In the genomic region with DNA sequence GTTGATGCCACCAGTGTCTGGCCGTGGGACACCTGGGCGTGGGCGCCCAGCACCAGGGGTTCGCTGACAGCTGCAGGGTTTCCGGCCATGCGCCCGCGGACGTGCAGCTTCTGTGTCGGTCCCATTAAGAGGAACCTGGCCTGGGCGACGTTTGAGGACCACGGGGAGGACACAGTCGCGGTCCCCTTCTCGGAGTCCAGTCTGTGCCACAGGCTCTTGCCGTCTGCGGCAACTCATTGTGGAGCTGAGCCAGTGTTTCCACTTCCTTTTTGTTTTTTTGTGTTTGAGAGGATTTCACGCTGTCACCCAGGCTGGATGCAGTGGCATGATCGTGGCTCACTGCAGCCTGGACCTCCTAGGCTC, we compare ENCODE assay signal across 12 cellular contexts. TPM values are rescaled to one million over a fixed set of nuclear protein-coding genes. Genes with fewer than 3 reads are reported as not detected.
DNase-seq lines count a peak whose midpoint lies in the region; ATAC-seq and TF ChIP-seq lines count a peak whose summit lies in the region.
"Had no signal": no experiment of that assay in that cellular context is flagged by ENCODE, and none has a peak within 500 bp of the region (broad histone marks: within the 10 kb centered on the region; RNA-seq: fewer than 3 reads in every experiment).

No MANE protein-coding gene starts in this region.

- peak overlapping the region; percentile 30; the same call in 1 of the 2 replicates for H3K4me2 ChIP-seq in PC-9

- no peaks in the 10 kb centered on the region for H3K9me3 ChIP-seq in PC-9 (ENCODE audit: insufficient read depth, low read depth)

- H3F3A ChIP-seq in PC-9 (ENCODE audit: insufficient read depth, low read depth): no peaks in the 10 kb centered on the region; the same call in 1 of the 2 replicates

- H2AFZ ChIP-seq in PC-9: no peak overlapping the region

- H3K4me3 ChIP-seq in PC-9: no peak overlapping the region

- H3K4me1 ChIP-seq in PC-9 (replicated peaks; ENCODE audit: insufficient read depth): peaks cover 7% of the 10 kb centered on the region

- H3K79me2 ChIP-seq in PC-9 (ENCODE audit: low read depth): peaks cover 27% of the 10 kb centered on the region

- BruUV-seq in PC-9 (replicated peaks; lab: Mats Ljungman, UMichigan): TSS peak; percentile 50

- peaks cover 5% of the 10 kb centered on the region for H3K4me1 Mint-ChIP-seq in activated T-cell treated with anti-CD3 and anti-CD28 coated beads, Interleukin-2, amount 50 U/mL, for 4 hours (ENCODE audit: low read depth)

- H3K9me2 ChIP-seq in PC-9 (ENCODE audit: insufficient read depth): no peaks in the 10 kb centered on the region

- peaks cover 7% of the 10 kb centered on the region for H3K36me3 Mint-ChIP-seq in activated T-cell treated with anti-CD3 and anti-CD28 coated beads, Interleukin-2, amount 50 U/mL, for 4 hours (ENCODE audit: insufficient read depth)

- no peaks in the 10 kb centered on the region for H3K27me3 ChIP-seq in PC-9 (ENCODE audit: insufficient read depth, low read depth)

- H3K27ac ChIP-seq in PC-9: no peak overlapping the region

- H3K27me3 Mint-ChIP-seq in activated T-cell treated with anti-CD3 and anti-CD28 coated beads, Interleukin-2, amount 50 U/mL, for 4 hours (ENCODE audit: low read depth): peaks cover 6% of the 10 kb centered on the region

- CTCF ChIA-PET in PC-9 (lab: Charles Lee): no interaction called here

- H3K4me3 Mint-ChIP-seq in activated T-cell treated with anti-CD3 and anti-CD28 coated beads, Interleukin-2, amount 50 U/mL, for 4 hours: peak overlapping the region; percentile 53

- no peak for ATAC-seq in activated T-cell treated with anti-CD3 and anti-CD28 coated beads, Interleukin-2, amount 50 U/mL, for 4 hours
- ATAC-seq in sciatic nerve (no peak), GM19035 (IDR thresholded peaks at IDR 0.05; ENCODE audit: unreplicated experiment) (no peak)

- TF ChIP-seq CTCF in PC-9 (conservative IDR thresholded peaks at IDR 0.05): no peak

- no peak for DNase-seq in activated T-cell treated with anti-CD3 and anti-CD28 coated beads, Interleukin-2, amount 50 U/mL, for 4 hours
- no peak for DNase-seq in activated T-cell treated with anti-CD3 and anti-CD28 coated beads, Interleukin-2, amount 50 U/mL, for 1 hour
- DNase-seq in PC-9 (no peak), ecto neural progenitor cell (ENCODE audit: low spot score) (peak; percentile 47), sciatic nerve (ENCODE audit: low spot score) (peak; percentile 63), dedifferentiated amniotic fluid mesenchymal stem cell (ENCODE audit: extremely low spot score) (no peak), cerebellar cortex (ENCODE audit: low spot score) (no peak)
- DNase-seq: islet precursor cell; stimulated activated CD4-positive, alpha-beta T cell treated with anti-CD3 and anti-CD28 coated beads, Interleukin-12 subunit alpha, Interleukin-12 subunit beta, amount 100 ng/mL, for 4 hours had no signal

- peaks cover 3% of the 10 kb centered on the region for H3K9me3 Mint-ChIP-seq in activated T-cell treated with anti-CD3 and anti-CD28 coated beads, Interleukin-2, amount 50 U/mL, for 4 hours

- H3K36me3 ChIP-seq in PC-9 (ENCODE audit: low read depth): peaks cover 11% of the 10 kb centered on the region; the same call in 1 of the 2 replicates

- POLR2A ChIA-PET in PC-9 (lab: Charles Lee; ENCODE audit: unreplicated experiment): no interaction called here

- intact Hi-C loops in PC-9 (cut with micrococcal nuclease; ENCODE audit: unreplicated experiment): loop anchor here (2.0 kb wide), 1 partner anchor 43 kb away; the partner anchor contains the start of gene RNF223
- intact Hi-C loops in sciatic nerve (cut with DNase I): no loop called here

- no peaks in the 10 kb centered on the region for H4K20me1 ChIP-seq in PC-9 (ENCODE audit: insufficient read depth)

RNA-seq across cellular contexts. Expression of gene C1orf159, which starts 1.6 kb away (rescaled TPM):
- 10 to 100 TPM; 22.3 to 27.6 (median 26.8) TPM for total RNA-seq in activated T-cell treated with anti-CD3 and anti-CD28 coated beads, Interleukin-2, amount 50 U/mL, for 4 hours
- total RNA-seq in PC-9 (2021) (26.6 and 31.1 TPM in 2 replicates), sciatic nerve (12.0 TPM)

RNA-seq across cellular contexts. Expression of gene RNF223, which starts 43.3 kb away (rescaled TPM):
- total RNA-seq in activated T-cell treated with anti-CD3 and anti-CD28 coated beads, Interleukin-2, amount 50 U/mL, for 4 hours: under 1 TPM in 1 of 3 donors, not detected in 2; 0.16 TPM
- total RNA-seq in PC-9 (2021) (3.2 and 3.6 TPM in 2 replicates), sciatic nerve (not detected)
- total RNA-seq: cerebellum, LHCN-M2 had no signal

RNA-seq across cellular contexts. Expression of gene TTLL10, which starts 56.2 kb away (rescaled TPM):
- not detected for total RNA-seq in activated T-cell treated with anti-CD3 and anti-CD28 coated beads, Interleukin-2, amount 50 U/mL, for 4 hours
- total RNA-seq in PC-9 (2021): 4.0 and 5.8 TPM in 2 replicates
- 0.71 TPM for total RNA-seq in sciatic nerve
- total RNA-seq: LHCN-M2 had no signal

Comparison
In these comparisons a context has a peak if more than half of its experiments do, and no peak if none do; other contexts are left out.
1. DNase-seq: peak in ecto neural progenitor cell (single experiment) and sciatic nerve (single experiment); none in activated T-cell treated with anti-CD3 and anti-CD28 coated beads, Interleukin-2, amount 50 U/mL, for 4 hours (single experiment), activated T-cell treated with anti-CD3 and anti-CD28 coated beads, Interleukin-2, amount 50 U/mL, for 1 hour (single experiment), PC-9 (0 of 2), dedifferentiated amniotic fluid mesenchymal stem cell (single experiment) and cerebellar cortex (single experiment).